22 cellular contexts compared by ENCODE assay signal in the genomic region with DNA sequence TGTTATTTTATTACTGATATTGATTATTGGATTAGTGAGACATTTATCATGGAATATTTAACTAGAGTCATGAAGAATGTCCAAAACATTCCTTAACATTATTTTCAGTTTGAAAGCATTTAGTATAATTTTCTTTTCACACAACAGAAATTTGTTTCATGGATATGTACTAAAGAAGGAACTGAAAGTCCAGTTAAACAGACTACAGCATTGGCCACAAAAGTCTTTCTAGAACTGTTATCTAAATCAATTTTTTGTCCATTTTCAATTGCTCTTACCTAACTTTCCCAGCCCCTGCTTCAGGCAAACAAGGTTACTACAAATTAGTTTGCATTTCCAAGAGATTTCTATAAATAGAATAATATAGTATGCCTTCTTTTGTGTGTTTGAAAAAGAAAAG.
"Had no signal": no experiment of that assay in that cellular context is flagged by ENCODE, and none has a peak within 500 bp of the region (broad histone marks: within the 10 kb centered on the region; RNA-seq: fewer than 3 reads in every experiment).

No MANE protein-coding gene starts in this region.

- ATAC-seq: foreskin keratinocyte; gastroesophageal sphincter; heart left ventricle; left lobe of liver; natural killer cell; pancreas; right lobe of liver; stimulated activated naive CD8-positive, alpha-beta T cell treated with anti-CD3 and anti-CD28 coated beads, Interleukin-15, amount 100 ng/mL, for 72 hours; upper lobe of right lung had no signal

- H3K4me3 ChIP-seq: esophagus muscularis mucosa, gastroesophageal sphincter, heart left ventricle, hepatocyte, lung, pancreas, right lobe of liver, suprapubic skin, transverse colon, upper lobe of right lung, uterus had no signal

- H2AFZ ChIP-seq: hepatocyte had no signal

- H3K27me3 ChIP-seq: esophagus muscularis mucosa, foreskin keratinocyte, gastroesophageal sphincter, heart left ventricle, hepatocyte, pancreas, right lobe of liver, suprapubic skin, transverse colon, upper lobe of right lung, uterus had no signal

- DNase-seq: effector memory CD4-positive, alpha-beta T cell; foreskin keratinocyte; heart left ventricle; kidney; natural killer cell; occipital lobe; pancreas; right lobe of liver; small intestine; stimulated activated CD4-positive, alpha-beta T cell treated with anti-CD3 and anti-CD28 coated beads, Interleukin-15, amount 100 ng/mL, for 24 hours; stimulated activated CD4-positive, alpha-beta T cell treated with anti-CD3 and anti-CD28 coated beads, Interleukin-2, amount 100 ng/mL, for 48 hours; stimulated activated naive CD4-positive, alpha-beta T cell; stimulated activated naive CD8-positive, alpha-beta T cell treated with anti-CD3 and anti-CD28 coated beads, Interleukin-15, amount 100 ng/mL, for 72 hours; transverse colon; upper lobe of right lung; uterus had no signal

- H3K79me2 ChIP-seq: hepatocyte had no signal

- H3K36me3 ChIP-seq: esophagus muscularis mucosa, gastroesophageal sphincter, heart left ventricle, pancreas, right lobe of liver, suprapubic skin, transverse colon, upper lobe of right lung, uterus had no signal

- H3K9me3 ChIP-seq: esophagus muscularis mucosa, gastroesophageal sphincter, heart left ventricle, pancreas, right lobe of liver, suprapubic skin, upper lobe of right lung, uterus had no signal

- H3K4me1 ChIP-seq: esophagus muscularis mucosa, foreskin keratinocyte, gastroesophageal sphincter, heart left ventricle, pancreas, right lobe of liver, suprapubic skin, transverse colon, upper lobe of right lung, uterus had no signal

- H3K4me2 ChIP-seq: hepatocyte had no signal

- H3K27ac ChIP-seq: esophagus muscularis mucosa, foreskin keratinocyte, gastroesophageal sphincter, heart left ventricle, hepatocyte, pancreas, right lobe of liver, suprapubic skin, transverse colon, upper lobe of right lung, uterus had no signal
